21 cellular contexts compared by ENCODE assay signal in the genomic region with DNA sequence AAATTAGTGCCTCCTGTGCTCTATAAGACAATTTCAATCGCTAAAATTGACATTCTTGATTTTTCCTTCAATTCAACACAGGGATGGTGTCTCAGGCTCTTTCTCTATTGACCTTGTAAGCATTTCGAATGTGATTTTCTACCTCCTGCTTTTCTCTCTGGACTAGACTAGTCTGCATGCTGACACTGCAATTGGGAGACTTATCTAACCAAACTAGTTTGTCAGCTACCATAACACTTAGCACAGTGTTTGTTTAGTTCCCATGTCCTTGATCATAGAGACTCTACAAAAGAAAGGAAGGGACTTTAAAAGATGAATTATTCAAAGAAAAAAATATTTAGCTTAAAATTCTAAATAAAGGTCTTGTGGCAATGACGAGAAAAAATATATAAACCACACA.
"Had no signal": no experiment of that assay in that cellular context is flagged by ENCODE, and none has a peak within 500 bp of the region (broad histone marks: within the 10 kb centered on the region; RNA-seq: fewer than 3 reads in every experiment).

No MANE protein-coding gene starts in this region.

- H3K4me1 ChIP-seq: foreskin keratinocyte, pancreas, psoas muscle, right lobe of liver, suprapubic skin had no signal

- H3K36me3 ChIP-seq: pancreas, right lobe of liver, suprapubic skin, thyroid gland had no signal

- H3K9me3 Mint-ChIP-seq: dendritic cell treated with granulocyte-macrophage colony-stimulating factor and Interleukin-4, amounts not matched to agents 40 ng/mL and 50 ng/mL, for 4 days; natural killer cell treated with Interleukin-12 subunit alpha and Interleukin-12 subunit beta and Interleukin-15 and Interleukin-18, amount 100 ng/mL, for 72 hours; stimulated activated effector memory CD8-positive, alpha-beta T cell treated with anti-CD3 and anti-CD28 coated beads, Interleukin-12 subunit alpha, Interleukin-12 subunit beta, amount 100 ng/mL, for 72 hours; type B pancreatic cell had no signal

- DNase-seq: effector memory CD8-positive, alpha-beta T cell; foreskin keratinocyte; immature natural killer cell; left cardiac atrium; left ventricle myocardium superior; mesenchymal stem cell; midbrain; occipital lobe; pancreas; psoas muscle; right lobe of liver; stimulated activated CD4-positive, alpha-beta T cell treated with anti-CD3 and anti-CD28 coated beads, Interleukin-4, amount 100 ng/mL, for 1 hour; stimulated activated CD8-positive, alpha-beta memory T cell treated with anti-CD3 and anti-CD28 coated beads, Interleukin-4, amount 100 ng/mL, for 48 hours; stimulated activated naive CD8-positive, alpha-beta T cell treated with anti-CD3 and anti-CD28 coated beads, Interleukin-15, Interleukin-2, amounts not matched to agents 100 U/mL and 50 U/mL, for 24 hours; thyroid gland had no signal

- H3K9me3 ChIP-seq: pancreas, right lobe of liver, suprapubic skin, thyroid gland had no signal

- H3K4me3 Mint-ChIP-seq: dendritic cell treated with granulocyte-macrophage colony-stimulating factor and Interleukin-4, amounts not matched to agents 40 ng/mL and 50 ng/mL, for 4 days; effector memory CD8-positive, alpha-beta T cell; immature natural killer cell; natural killer cell treated with Interleukin-12 subunit alpha and Interleukin-12 subunit beta and Interleukin-15 and Interleukin-18, amount 100 ng/mL, for 72 hours; stimulated activated effector memory CD8-positive, alpha-beta T cell treated with anti-CD3 and anti-CD28 coated beads, Interleukin-12 subunit alpha, Interleukin-12 subunit beta, amount 100 ng/mL, for 72 hours had no signal

- H3K4me1 Mint-ChIP-seq: immature natural killer cell; stimulated activated effector memory CD8-positive, alpha-beta T cell treated with anti-CD3 and anti-CD28 coated beads, Interleukin-12 subunit alpha, Interleukin-12 subunit beta, amount 100 ng/mL, for 72 hours had no signal

- H3K36me3 Mint-ChIP-seq: immature natural killer cell; natural killer cell treated with Interleukin-12 subunit alpha and Interleukin-12 subunit beta and Interleukin-15 and Interleukin-18, amount 100 ng/mL, for 72 hours; stimulated activated effector memory CD8-positive, alpha-beta T cell treated with anti-CD3 and anti-CD28 coated beads, Interleukin-12 subunit alpha, Interleukin-12 subunit beta, amount 100 ng/mL, for 72 hours; type B pancreatic cell had no signal

- H3K27me3 ChIP-seq: pancreas, right lobe of liver, suprapubic skin, thyroid gland had no signal

- H3K27me3 Mint-ChIP-seq: dendritic cell treated with granulocyte-macrophage colony-stimulating factor and Interleukin-4, amounts not matched to agents 40 ng/mL and 50 ng/mL, for 4 days; effector memory CD8-positive, alpha-beta T cell; natural killer cell treated with Interleukin-12 subunit alpha and Interleukin-12 subunit beta and Interleukin-15 and Interleukin-18, amount 100 ng/mL, for 72 hours had no signal

- ATAC-seq: effector memory CD8-positive, alpha-beta T cell; foreskin keratinocyte; left cardiac atrium; left ventricle myocardium superior; natural killer cell treated with Interleukin-12 subunit alpha and Interleukin-12 subunit beta and Interleukin-15 and Interleukin-18, amount 100 ng/mL, for 72 hours; pancreas; psoas muscle; right lobe of liver; stimulated activated effector memory CD8-positive, alpha-beta T cell treated with anti-CD3 and anti-CD28 coated beads, Interleukin-12 subunit alpha, Interleukin-12 subunit beta, amount 100 ng/mL, for 72 hours; stimulated activated naive CD8-positive, alpha-beta T cell treated with anti-CD3 and anti-CD28 coated beads, Interleukin-15, Interleukin-2, amounts not matched to agents 100 U/mL and 50 U/mL, for 24 hours had no signal

- H3K4me3 ChIP-seq: lung, pancreas, psoas muscle, right lobe of liver, suprapubic skin, thyroid gland had no signal

- H3K27ac Mint-ChIP-seq: dendritic cell treated with granulocyte-macrophage colony-stimulating factor and Interleukin-4, amounts not matched to agents 40 ng/mL and 50 ng/mL, for 4 days; effector memory CD8-positive, alpha-beta T cell; immature natural killer cell; natural killer cell treated with Interleukin-12 subunit alpha and Interleukin-12 subunit beta and Interleukin-15 and Interleukin-18, amount 100 ng/mL, for 72 hours; stimulated activated effector memory CD8-positive, alpha-beta T cell treated with anti-CD3 and anti-CD28 coated beads, Interleukin-12 subunit alpha, Interleukin-12 subunit beta, amount 100 ng/mL, for 72 hours had no signal

- H3K27ac ChIP-seq: foreskin keratinocyte, pancreas, psoas muscle, right lobe of liver, suprapubic skin, thyroid gland had no signal
